Comparison of ENCODE assay signal across 1 cellular context in genomic region chr7:18754766-18755165, GRCh38.
TF ChIP-seq lines count a peak whose summit lies in the region.

No MANE protein-coding gene starts in this region.

TF ChIP-seq in HepG2, 621 proteins besides CTCF, POLR2A, EP300 and RAD21 (continued from another document):
- TF ChIP-seq ZFP91 (CRISPR knock-in tag; IDR thresholded peaks at IDR 0.05; ENCODE audit: borderline replicate concordance) (no peak), MAFF (IDR thresholded peaks at IDR 0.05; ENCODE audit: low read depth, low read length) (peak; percentile 86), NR3C1 (CRISPR knock-in tag; IDR thresholded peaks at IDR 0.05) (no peak), ZEB1 (IDR thresholded peaks at IDR 0.05; ENCODE audit: insufficient replicate concordance, low read depth) (no peak), RBAK (CRISPR knock-in tag; IDR thresholded peaks at IDR 0.05) (no peak)
